Comparison of ENCODE assay signal across 15 cellular contexts in genomic region chrX:40418413-40419195, GRCh38.
DNase-seq lines count a peak whose midpoint lies in the region; ATAC-seq, FAIRE-seq and TF ChIP-seq lines count a peak whose summit lies in the region.
"Had no signal": no experiment of that assay in that cellular context is flagged by ENCODE, and none has a peak within 500 bp of the region (broad histone marks: within the 10 kb centered on the region; RNA-seq: fewer than 3 reads in every experiment).

No MANE protein-coding gene starts in this region.

- no peaks in the 10 kb centered on the region for H4K20me1 ChIP-seq in OCI-LY7 (ENCODE audit: insufficient read depth, low read length)

- DNase-seq in ACHN (peak; percentile 3), DMS53 treated with DMSO at 0.1 percent for 48 hours (lab: John Stamatoyannopoulos, UW; ENCODE audit: unreplicated experiment) (peak; percentile 32), RCC 7860 (ENCODE audit: low spot score) (peak; percentile 4), OCI-LY7 (ENCODE audit: low spot score) (no peak), NCI-H2029 (lab: John Stamatoyannopoulos, UW) (no peak), ecto neural progenitor cell (ENCODE audit: low spot score) (no peak), AG08396 (ENCODE audit: low spot score) (no peak)
- DNase-seq: dorsolateral prefrontal cortex; NCI-H345; occipital lobe; stimulated activated naive B cell treated with anti-CD40 and anti-IgM and Interleukin-4, amounts not matched to agents 10 μg/mL and 1 μg/mL and 100 μg/mL, for 72 hours had no signal

- BruUV-seq in OCI-LY7 (replicated peaks; lab: Mats Ljungman, UMichigan): no TSS peak

- H3K4me1 ChIP-seq in OCI-LY7 (ENCODE audit: insufficient read depth, low read length, poor library complexity, severe bottlenecking): no peaks in the 10 kb centered on the region

- no peak overlapping the region for H2AFZ ChIP-seq in OCI-LY7 (ENCODE audit: low read length)

- H3K9me3 ChIP-seq in OCI-LY7 (ENCODE audit: low read length): no peaks in the 10 kb centered on the region

- FAIRE-seq in RCC 7860 (lab: Jason Lieb, UNC): peak; percentile 86
- FAIRE-seq: HepG2 had no signal

- no peak overlapping the region for H3K4me3 ChIP-seq in OCI-LY7 (ENCODE audit: low read depth, low read length, poor library complexity, severe bottlenecking)
- H3K4me3 ChIP-seq: dorsolateral prefrontal cortex, lung had no signal

- in situ Hi-C loops in ACHN (cut with HindIII; ENCODE audit: low pct_ligation_motif_present, low pct_unique_long_range_greater_than_20kb, low sequenced_read_pairs): no loop called here

- no peaks in the 10 kb centered on the region for H3K9me2 ChIP-seq in OCI-LY7 (ENCODE audit: insufficient read depth, low read length)

- H3K36me3 ChIP-seq in OCI-LY7 (ENCODE audit: insufficient read depth, low read length): no peaks in the 10 kb centered on the region

- no peak overlapping the region for H3K27ac ChIP-seq in OCI-LY7 (ENCODE audit: low read depth, low read length, poor library complexity, severe bottlenecking)
- H3K27ac ChIP-seq: dorsolateral prefrontal cortex had no signal

- no peaks in the 10 kb centered on the region for H3K79me2 ChIP-seq in OCI-LY7 (ENCODE audit: insufficient read depth, low read depth, low read length)

- H3K4me2 ChIP-seq in OCI-LY7 (ENCODE audit: low read length): no peak overlapping the region

- peak; percentile 81 for ATAC-seq in esophagus mucosa
- ATAC-seq: CD8-positive, alpha-beta T cell; HepG2; stimulated activated naive B cell treated with anti-CD40 and anti-IgM and Interleukin-4, amounts not matched to agents 10 μg/mL and 1 μg/mL and 100 μg/mL, for 72 hours had no signal

- POLR2A ChIA-PET in OCI-LY7 (lab: Charles Lee): no interaction called here

- CTCF ChIA-PET in OCI-LY7 (lab: Charles Lee; ENCODE audit: unreplicated experiment): no interaction called here

- TF ChIP-seq CTCF in OCI-LY7 (conservative IDR thresholded peaks at IDR 0.05; ENCODE audit: low read length): no peak

- intact Hi-C loops in OCI-LY7 (cut with micrococcal nuclease; ENCODE audit: unreplicated experiment): no loop called here

Comparison
In these comparisons a context has a peak if more than half of its experiments do, and no peak if none do; other contexts are left out.
1. DNase-seq: peak in ACHN (single experiment), DMS53 treated with DMSO at 0.1 percent for 48 hours (single experiment) and RCC 7860 (single experiment); none in OCI-LY7 (single experiment), NCI-H2029 (single experiment), ecto neural progenitor cell (single experiment) and AG08396 (single experiment).